Comparison of ENCODE assay signal across 1 cellular context in the genomic region with DNA sequence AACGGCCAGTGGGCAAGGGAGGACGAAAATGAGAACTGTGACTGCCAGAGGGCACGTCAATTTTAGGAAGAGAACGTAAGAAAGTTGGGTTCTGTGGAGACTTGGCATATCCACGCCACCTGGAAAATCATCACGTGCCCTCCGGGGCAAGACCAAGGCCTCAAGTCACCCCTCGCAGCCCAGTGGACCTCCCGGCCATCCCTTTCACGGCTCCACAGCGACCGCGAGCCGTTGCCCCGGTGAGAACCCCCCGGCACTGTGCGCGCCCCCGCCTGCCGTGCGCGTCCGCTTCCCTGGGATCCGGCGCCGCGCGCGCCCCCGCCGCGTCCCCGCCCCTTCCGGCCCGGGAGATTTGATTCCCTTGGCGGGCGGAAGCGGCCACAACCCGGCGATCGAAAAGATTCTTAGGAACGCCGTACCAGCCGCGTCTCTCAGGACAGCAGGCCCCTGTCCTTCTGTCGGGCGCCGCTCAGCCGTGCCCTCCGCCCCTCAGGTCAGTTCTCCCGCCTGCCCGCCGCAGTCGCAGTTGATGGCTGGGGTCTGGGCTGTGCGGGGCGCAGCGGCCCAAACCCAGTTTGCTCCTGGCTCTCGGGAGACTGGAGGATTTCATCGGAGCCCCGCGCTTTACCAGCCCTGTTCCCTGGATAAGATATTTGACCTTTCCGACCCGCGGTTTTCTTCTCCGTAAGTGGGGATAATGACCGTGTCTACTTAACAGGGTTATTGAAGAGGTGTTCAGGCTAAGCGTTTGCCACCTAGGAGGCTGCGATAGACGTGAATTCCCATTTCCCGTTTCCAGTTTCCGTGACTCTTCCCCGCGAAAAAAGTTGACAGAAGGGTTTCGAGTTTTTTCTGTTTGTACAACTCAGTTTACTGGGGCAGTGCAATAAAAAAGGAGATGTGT.
TF ChIP-seq lines count a peak whose summit lies in the region.

A gene (plus strand): TSS at position 381 of the 904 bp plus-strand sequence. CDS start 8,787 bp downstream, outside the sequence.

TF ChIP-seq in HepG2, 621 proteins besides CTCF, POLR2A, EP300 and RAD21 (continued from another document):
- TF ChIP-seq, protein P1, sequence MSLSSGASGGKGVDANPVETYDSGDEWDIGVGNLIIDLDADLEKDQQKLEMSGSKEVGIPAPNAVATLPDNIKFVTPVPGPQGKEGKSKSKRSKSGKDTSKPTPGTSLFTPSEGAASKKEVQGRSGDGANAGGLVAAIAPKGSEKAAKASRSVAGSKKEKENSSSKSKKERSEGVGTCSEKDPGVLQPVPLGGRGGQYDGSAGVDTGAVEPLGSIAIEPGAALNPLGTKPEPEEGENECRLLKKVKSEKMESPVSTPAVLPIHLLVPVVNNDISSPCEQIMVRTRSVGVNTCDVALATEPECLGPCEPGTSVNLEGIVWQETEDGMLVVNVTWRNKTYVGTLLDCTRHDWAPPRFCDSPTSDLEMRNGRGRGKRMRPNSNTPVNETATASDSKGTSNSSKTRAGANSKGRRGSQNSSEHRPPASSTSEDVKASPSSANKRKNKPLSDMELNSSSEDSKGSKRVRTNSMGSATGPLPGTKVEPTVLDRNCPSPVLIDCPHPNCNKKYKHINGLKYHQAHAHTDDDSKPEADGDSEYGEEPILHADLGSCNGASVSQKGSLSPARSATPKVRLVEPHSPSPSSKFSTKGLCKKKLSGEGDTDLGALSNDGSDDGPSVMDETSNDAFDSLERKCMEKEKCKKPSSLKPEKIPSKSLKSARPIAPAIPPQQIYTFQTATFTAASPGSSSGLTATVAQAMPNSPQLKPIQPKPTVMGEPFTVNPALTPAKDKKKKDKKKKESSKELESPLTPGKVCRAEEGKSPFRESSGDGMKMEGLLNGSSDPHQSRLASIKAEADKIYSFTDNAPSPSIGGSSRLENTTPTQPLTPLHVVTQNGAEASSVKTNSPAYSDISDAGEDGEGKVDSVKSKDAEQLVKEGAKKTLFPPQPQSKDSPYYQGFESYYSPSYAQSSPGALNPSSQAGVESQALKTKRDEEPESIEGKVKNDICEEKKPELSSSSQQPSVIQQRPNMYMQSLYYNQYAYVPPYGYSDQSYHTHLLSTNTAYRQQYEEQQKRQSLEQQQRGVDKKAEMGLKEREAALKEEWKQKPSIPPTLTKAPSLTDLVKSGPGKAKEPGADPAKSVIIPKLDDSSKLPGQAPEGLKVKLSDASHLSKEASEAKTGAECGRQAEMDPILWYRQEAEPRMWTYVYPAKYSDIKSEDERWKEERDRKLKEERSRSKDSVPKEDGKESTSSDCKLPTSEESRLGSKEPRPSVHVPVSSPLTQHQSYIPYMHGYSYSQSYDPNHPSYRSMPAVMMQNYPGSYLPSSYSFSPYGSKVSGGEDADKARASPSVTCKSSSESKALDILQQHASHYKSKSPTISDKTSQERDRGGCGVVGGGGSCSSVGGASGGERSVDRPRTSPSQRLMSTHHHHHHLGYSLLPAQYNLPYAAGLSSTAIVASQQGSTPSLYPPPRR (CRISPR knock-in tag; IDR thresholded peaks at IDR 0.05; ENCODE audit: borderline replicate concordance), result peak; percentile 14; the same call in 1 of the 2 replicates
- TF ChIP-seq, protein P2, sequence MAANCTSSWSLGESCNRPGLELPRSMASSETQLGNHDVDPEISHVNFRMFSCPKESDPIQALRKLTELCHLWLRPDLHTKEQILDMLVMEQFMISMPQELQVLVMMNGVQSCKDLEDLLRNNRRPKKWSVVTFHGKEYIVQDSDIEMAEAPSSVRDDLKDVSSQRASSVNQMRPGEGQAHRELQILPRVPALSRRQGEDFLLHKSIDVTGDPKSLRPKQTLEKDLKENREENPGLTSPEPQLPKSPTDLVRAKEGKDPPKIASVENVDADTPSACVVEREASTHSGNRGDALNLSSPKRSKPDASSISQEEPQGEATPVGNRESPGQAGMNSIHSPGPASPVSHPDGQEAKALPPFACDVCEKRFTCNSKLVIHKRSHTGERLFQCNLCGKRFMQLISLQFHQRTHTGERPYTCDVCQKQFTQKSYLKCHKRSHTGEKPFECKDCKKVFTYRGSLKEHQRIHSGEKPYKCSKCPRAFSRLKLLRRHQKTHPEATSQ (CRISPR knock-in tag; IDR thresholded peaks at IDR 0.05; ENCODE audit: borderline replicate concordance), result peak; percentile 63
- TF ChIP-seq, protein P3, sequence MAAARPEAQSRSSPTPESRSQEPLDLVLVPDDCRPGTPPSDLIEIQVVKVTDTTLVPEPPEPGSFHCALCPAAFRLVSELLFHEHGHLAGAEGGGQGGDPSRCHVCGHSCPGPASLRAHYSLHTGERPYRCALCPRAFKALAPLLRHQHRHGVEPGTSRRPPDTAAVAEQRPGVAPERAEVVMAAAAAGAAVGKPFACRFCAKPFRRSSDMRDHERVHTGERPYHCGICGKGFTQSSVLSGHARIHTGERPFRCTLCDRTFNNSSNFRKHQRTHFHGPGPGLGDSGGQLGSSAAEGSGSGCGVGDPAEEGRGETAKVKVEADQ (CRISPR knock-in tag; IDR thresholded peaks at IDR 0.05; ENCODE audit: borderline replicate concordance), result peak; percentile 77; the same call in 1 of the 2 replicates
- TF ChIP-seq PHF5A (CRISPR knock-in tag; IDR thresholded peaks at IDR 0.05; ENCODE audit: low read depth, unreplicated experiment), result no peak
- no peak; the same call in 1 of the 2 replicates for TF ChIP-seq ZNF598 (CRISPR knock-in tag; IDR thresholded peaks at IDR 0.05; ENCODE audit: borderline replicate concordance)
- peak; percentile 33; the same call in 1 of the 2 replicates for TF ChIP-seq NR2C2 (CRISPR knock-in tag; IDR thresholded peaks at IDR 0.05; ENCODE audit: borderline replicate concordance)
- no peak for TF ChIP-seq SP140L (CRISPR knock-in tag; IDR thresholded peaks at IDR 0.05; ENCODE audit: borderline replicate concordance)
- peak; percentile 29; the same call in 1 of the 2 replicates for TF ChIP-seq REXO4 (CRISPR knock-in tag; IDR thresholded peaks at IDR 0.05; ENCODE audit: borderline replicate concordance)
